1 cellular context compared by ENCODE assay signal in genomic region chr14:72478397-72479025, GRCh38.
TF ChIP-seq lines count a peak whose summit lies in the region.

No MANE protein-coding gene starts in this region.

TF ChIP-seq in GM23338, 12 proteins besides CTCF, POLR2A, EP300 and RAD21 (continued from another document):
- TF ChIP-seq ZNF462 (CRISPR knock-in tag; IDR thresholded peaks at IDR 0.05) = no peak
